9 cellular contexts compared by ENCODE assay signal in genomic region chr9:91060520-91061343, GRCh38.
A peak's percentile ranks its signal among the peaks of the same experiment; 100 is the strongest.
DNase-seq lines count a peak whose midpoint lies in the region; ATAC-seq and TF ChIP-seq lines count a peak whose summit lies in the region.
"Had no signal": no experiment of that assay in that cellular context is flagged by ENCODE, and none has a peak within 500 bp of the region (broad histone marks: within the 10 kb centered on the region; RNA-seq: fewer than 3 reads in every experiment).

No MANE protein-coding gene starts in this region.

- TF ChIP-seq CTCF in WI38 (IDR thresholded peaks at IDR 0.05; ENCODE audit: low read depth, low read length) = no peak
- no peak for TF ChIP-seq CTCF in upper lobe of left lung (IDR thresholded peaks at IDR 0.05)
- no peak for TF ChIP-seq CTCF in endodermal cell (conservative IDR thresholded peaks at IDR 0.05)

- no peaks in the 10 kb centered on the region for H3K27me3 ChIP-seq in upper lobe of left lung
- peaks cover 7% of the 10 kb centered on the region for H3K27me3 ChIP-seq in endodermal cell (ENCODE audit: control insufficient read depth, insufficient read depth, low read length, poor library complexity, severe bottlenecking)

- no peaks in the 10 kb centered on the region for H3K36me3 ChIP-seq in upper lobe of left lung
- H3K36me3 ChIP-seq in endodermal cell (ENCODE audit: control insufficient read depth, insufficient read depth, low read length) = no peaks in the 10 kb centered on the region

- H3K4me3 Mint-ChIP-seq in activated CD4-positive, alpha-beta memory T cell treated with anti-CD3 and anti-CD28 coated beads for 36 hours = no peak overlapping the region
- no peak overlapping the region for H3K4me3 Mint-ChIP-seq in activated CD4-positive, alpha-beta memory T cell treated with anti-CD3 and anti-CD28 coated beads, Interleukin-2, amount 10 ng/mL, durations not matched to agents 7 days and 5 days
- H3K4me3 Mint-ChIP-seq in immature natural killer cell (no peak overlapping the region), endodermal cell (no peak overlapping the region)
- H3K4me3 Mint-ChIP-seq: nephron had no signal

- peak overlapping the region; percentile 6 for H3K27ac Mint-ChIP-seq in activated CD4-positive, alpha-beta memory T cell treated with anti-CD3 and anti-CD28 coated beads for 36 hours
- no peak overlapping the region for H3K27ac Mint-ChIP-seq in activated CD4-positive, alpha-beta memory T cell treated with anti-CD3 and anti-CD28 coated beads, Interleukin-2, amount 10 ng/mL, durations not matched to agents 7 days and 5 days
- H3K27ac Mint-ChIP-seq in immature natural killer cell (no peak overlapping the region), endodermal cell (no peak overlapping the region)

- H3K27ac ChIP-seq in upper lobe of left lung = peak overlapping the region; percentile 53 to 80 (median 64)
- H3K27ac ChIP-seq in endodermal cell (ENCODE audit: low read depth, low read length) = no peak overlapping the region

- H3K9me3 Mint-ChIP-seq in activated CD4-positive, alpha-beta memory T cell treated with anti-CD3 and anti-CD28 coated beads for 36 hours = no peaks in the 10 kb centered on the region
- H3K9me3 Mint-ChIP-seq in activated CD4-positive, alpha-beta memory T cell treated with anti-CD3 and anti-CD28 coated beads, Interleukin-2, amount 10 ng/mL, durations not matched to agents 7 days and 5 days = peaks cover 5% of the 10 kb centered on the region
- H3K9me3 Mint-ChIP-seq in immature natural killer cell = no peaks in the 10 kb centered on the region
- H3K9me3 Mint-ChIP-seq in endodermal cell = peaks cover 2% of the 10 kb centered on the region

- intact Hi-C loops in activated CD4-positive, alpha-beta memory T cell treated with anti-CD3 and anti-CD28 coated beads for 36 hours (cut with micrococcal nuclease) = no loop called here

- DNase-seq in activated CD4-positive, alpha-beta memory T cell treated with anti-CD3 and anti-CD28 coated beads for 36 hours = no peak
- DNase-seq in activated CD4-positive, alpha-beta memory T cell treated with anti-CD3 and anti-CD28 coated beads, Interleukin-2, amount 10 ng/mL, durations not matched to agents 7 days and 5 days = no peak
- DNase-seq in islet precursor cell (peak; percentile 33), upper lobe of left lung (peak in 1 of 2 donors; percentile 68), immature natural killer cell (no peak), endodermal cell (no peak)

- CTCF ChIA-PET in activated CD4-positive, alpha-beta memory T cell treated with anti-CD3 and anti-CD28 coated beads for 36 hours (lab: Charles Lee) = no interaction called here
- CTCF ChIA-PET in activated CD4-positive, alpha-beta memory T cell treated with anti-CD3 and anti-CD28 coated beads, Interleukin-2, amount 10 ng/mL, durations not matched to agents 7 days and 5 days (lab: Charles Lee) = interaction anchor here (1.0 kb wide), 1 partner anchor 669 kb away, joined by 3 read pairs; no protein-coding TSS in a partner anchor

- no peak overlapping the region for H3K9ac ChIP-seq in endodermal cell (ENCODE audit: extremely low read depth, low read length, poor library complexity, severe bottlenecking)

- no peaks in the 10 kb centered on the region for H3K36me3 Mint-ChIP-seq in activated CD4-positive, alpha-beta memory T cell treated with anti-CD3 and anti-CD28 coated beads for 36 hours
- H3K36me3 Mint-ChIP-seq in activated CD4-positive, alpha-beta memory T cell treated with anti-CD3 and anti-CD28 coated beads, Interleukin-2, amount 10 ng/mL, durations not matched to agents 7 days and 5 days (ENCODE audit: low read depth) = peaks cover 22% of the 10 kb centered on the region
- H3K36me3 Mint-ChIP-seq in immature natural killer cell = no peaks in the 10 kb centered on the region
- H3K36me3 Mint-ChIP-seq in endodermal cell (ENCODE audit: low read depth) = no peaks in the 10 kb centered on the region

- TF ChIP-seq POLR2A in upper lobe of left lung (IDR thresholded peaks at IDR 0.05) = no peak

- peaks cover 19 to 35% (median 30%) of the 10 kb centered on the region in 4 donors for H3K4me1 ChIP-seq in upper lobe of left lung
- H3K4me1 ChIP-seq in endodermal cell (ENCODE audit: control insufficient read depth, insufficient read depth, low read length) = peaks cover 6% of the 10 kb centered on the region

- H3K4me3 ChIP-seq in WI38 (ENCODE audit: low read depth, low read length) (peak overlapping the region; percentile 26), upper lobe of left lung (no peak overlapping the region), endodermal cell (ENCODE audit: low read length) (no peak overlapping the region)

- H3K9me3 ChIP-seq in upper lobe of left lung (no peaks in the 10 kb centered on the region), endodermal cell (ENCODE audit: control insufficient read depth, low read length) (no peaks in the 10 kb centered on the region)

- WGBS in upper lobe of left lung, 2 donors = 3 to 7% methylated on average over 8 of the region's 8 CpGs
- WGBS in endodermal cell (ENCODE audit: insufficient coverage in 1 of 2, insufficient read length in 1 of 2), 2 experiments = 85 to 86% methylated on average over 4 to 8 of the region's 8 CpGs

- peak; percentile 25 to 72 (median 53) for TF ChIP-seq EP300 in upper lobe of left lung (IDR thresholded peaks at IDR 0.05)

- ATAC-seq in upper lobe of left lung (ENCODE audit: low FRiP score in 2 of 2) (peak; percentile 52 to 80), HG03108 (IDR thresholded peaks at IDR 0.05; ENCODE audit: unreplicated experiment) (no peak)

- peaks cover 41% of the 10 kb centered on the region for H3K4me1 Mint-ChIP-seq in activated CD4-positive, alpha-beta memory T cell treated with anti-CD3 and anti-CD28 coated beads for 36 hours (ENCODE audit: low read depth)
- peaks cover 23% of the 10 kb centered on the region for H3K4me1 Mint-ChIP-seq in activated CD4-positive, alpha-beta memory T cell treated with anti-CD3 and anti-CD28 coated beads, Interleukin-2, amount 10 ng/mL, durations not matched to agents 7 days and 5 days
- H3K4me1 Mint-ChIP-seq in immature natural killer cell = no peaks in the 10 kb centered on the region
- peaks cover 19% of the 10 kb centered on the region for H3K4me1 Mint-ChIP-seq in endodermal cell

- POLR2A ChIA-PET in activated CD4-positive, alpha-beta memory T cell treated with anti-CD3 and anti-CD28 coated beads for 36 hours (lab: Charles Lee) = interaction anchor here (1.3 to 1.7 kb wide), 2 partner anchors 71 to 147 kb away, joined by 4 to 5 read pairs; no protein-coding TSS in a partner anchor
- POLR2A ChIA-PET in activated CD4-positive, alpha-beta memory T cell treated with anti-CD3 and anti-CD28 coated beads, Interleukin-2, amount 10 ng/mL, durations not matched to agents 7 days and 5 days (lab: Charles Lee) = interaction anchor here (1.0 to 2.3 kb wide), 3 partner anchors 10 to 16 kb away, joined by 3 to 10 read pairs (median 3); no protein-coding TSS in a partner anchor

- H3K27me3 Mint-ChIP-seq in activated CD4-positive, alpha-beta memory T cell treated with anti-CD3 and anti-CD28 coated beads for 36 hours = peaks cover 13% of the 10 kb centered on the region
- no peaks in the 10 kb centered on the region for H3K27me3 Mint-ChIP-seq in activated CD4-positive, alpha-beta memory T cell treated with anti-CD3 and anti-CD28 coated beads, Interleukin-2, amount 10 ng/mL, durations not matched to agents 7 days and 5 days
- H3K27me3 Mint-ChIP-seq in immature natural killer cell (ENCODE audit: low read depth in 3 of 3) = peaks cover 0 to 3% (median 2%) of the 10 kb centered on the region in 3 donors
- H3K27me3 Mint-ChIP-seq in endodermal cell (ENCODE audit: insufficient read depth) = peaks cover 10% of the 10 kb centered on the region
